Comparison of ENCODE assay signal across 8 cellular contexts in the genomic region with DNA sequence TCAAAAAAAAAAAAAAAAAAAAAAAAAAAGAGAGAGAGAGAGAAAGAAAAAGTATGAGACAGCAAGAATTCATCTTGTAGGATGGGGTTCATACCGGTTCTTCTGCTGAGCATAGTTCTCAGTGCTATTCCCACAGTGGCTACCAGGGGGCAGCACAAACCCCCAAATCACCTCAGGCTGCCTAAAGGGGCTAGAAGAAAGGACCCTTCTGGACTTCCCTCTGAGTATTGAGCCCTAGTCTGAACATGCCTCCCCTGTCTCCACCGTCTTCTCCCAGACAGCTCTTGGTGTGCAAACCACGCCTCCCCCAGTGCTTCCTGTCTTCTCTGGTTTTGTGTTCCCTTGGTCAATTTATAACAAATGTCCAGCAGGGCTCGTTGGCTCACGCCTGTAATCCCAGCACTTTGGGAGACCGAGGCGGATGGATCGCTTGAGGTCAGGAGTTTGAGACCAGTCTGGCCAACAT. TPM values are rescaled to one million over a fixed set of nuclear protein-coding genes. Genes with fewer than 3 reads are reported as not detected.
A peak's percentile ranks its signal among the peaks of the same experiment; 100 is the strongest.
DNase-seq lines count a peak whose midpoint lies in the region; ATAC-seq and TF ChIP-seq lines count a peak whose summit lies in the region.

No MANE protein-coding gene starts in this region.

- no peak overlapping the region for H3K27ac Mint-ChIP-seq in Calu3 (ENCODE audit: unreplicated experiment)

- no peak overlapping the region for H3K4me3 ChIP-seq in mesendoderm (ENCODE audit: low read length)

- no peak overlapping the region for H2AK5ac ChIP-seq in mesendoderm (ENCODE audit: low read length)

- CTCF ChIA-PET in Calu3 (lab: Charles Lee), result interaction anchor here (0.6 to 1.5 kb wide), 11 partner anchors 13 to 458 kb away, joined by 3 to 8 read pairs (median 4); a partner anchor contains a TSS

- BruUV-seq in Calu3 (replicated peaks; lab: Mats Ljungman, UMichigan), result no TSS peak

- H3K23ac ChIP-seq in mesendoderm (ENCODE audit: low read length), result no peak overlapping the region

- no peak overlapping the region for H4K5ac ChIP-seq in mesendoderm (ENCODE audit: low read length)

- no peak overlapping the region for H3K4me2 ChIP-seq in mesendoderm (ENCODE audit: low read length)

- no peak overlapping the region for H3K4me3 Mint-ChIP-seq in Calu3 (ENCODE audit: low read depth, unreplicated experiment)

- H3K79me1 ChIP-seq in mesendoderm (ENCODE audit: low read length), result no peaks in the 10 kb centered on the region

- ATAC-seq in HG03159 (IDR thresholded peaks at IDR 0.05; ENCODE audit: unreplicated experiment) (peak; percentile 44), HG02884 (IDR thresholded peaks at IDR 0.05; ENCODE audit: unreplicated experiment) (no peak)

- WGBS in mesendoderm (ENCODE audit: extremely low coverage, insufficient coverage, low lambda C conversion rate), result no CpG with 5 or more reads among the region's 8 CpGs

- peak; percentile 90 for TF ChIP-seq CTCF in Calu3 (IDR thresholded peaks at IDR 0.05; ENCODE audit: unreplicated experiment)

- H3K27ac ChIP-seq in mesendoderm (ENCODE audit: low read depth, low read length), result no peak overlapping the region

- peaks cover 36% of the 10 kb centered on the region for H3K27me3 Mint-ChIP-seq in Calu3 (ENCODE audit: unreplicated experiment)

- H3K4ac ChIP-seq in mesendoderm (ENCODE audit: low read depth, low read length), result no peak overlapping the region

- H3K36me3 Mint-ChIP-seq in Calu3 (ENCODE audit: insufficient read depth, unreplicated experiment), result peaks cover 10% of the 10 kb centered on the region

- H3K4me1 Mint-ChIP-seq in Calu3 (ENCODE audit: low read depth, unreplicated experiment), result peaks cover 16% of the 10 kb centered on the region

- peaks cover 6% of the 10 kb centered on the region for H3K4me1 ChIP-seq in mesendoderm (ENCODE audit: control insufficient read depth, low read depth, low read length)

- no peaks in the 10 kb centered on the region for H3K36me3 ChIP-seq in mesendoderm (ENCODE audit: control insufficient read depth, insufficient read depth, low read length)

- intact Hi-C loops in Calu3 (cut with micrococcal nuclease; ENCODE audit: unreplicated experiment), result loop anchor here (2.0 kb wide), 2 partner anchors 141 to 149 kb away; no protein-coding TSS in a partner anchor

- peak; percentile 76 for DNase-seq in Calu3
- DNase-seq in NCI-H748 treated with DMSO at 0.1 percent for 48 hours (lab: John Stamatoyannopoulos, UW), result peak; percentile 55
- DNase-seq in activated CD4-positive, alpha-beta T cell treated with anti-CD3 and anti-CD28 coated beads, Interleukin-2, amount 50 U/mL, for 48 hours, result peak; percentile 74 to 82
- DNase-seq in ecto neural progenitor cell (ENCODE audit: low spot score), result peak; percentile 86
- peak; percentile 84 for DNase-seq in mesendoderm
- peak; percentile 55 for DNase-seq in stimulated activated naive CD4-positive, alpha-beta T cell treated with Interleukin-2 at 50 U/mL for 16 hours (lab: John Stamatoyannopoulos, UW)

- H4K8ac ChIP-seq in mesendoderm (ENCODE audit: low read depth, low read length), result no peak overlapping the region

- H3K18ac ChIP-seq in mesendoderm (ENCODE audit: low read length), result no peak overlapping the region

- H3K27me3 ChIP-seq in mesendoderm (ENCODE audit: insufficient read depth, low read length, poor library complexity), result peaks cover 3% of the 10 kb centered on the region

- no peaks in the 10 kb centered on the region for H3K9me3 Mint-ChIP-seq in Calu3 (ENCODE audit: low read depth, unreplicated experiment)

- H3K56ac ChIP-seq in mesendoderm (ENCODE audit: low read length), result no peak overlapping the region

- no peak overlapping the region for H2BK120ac ChIP-seq in mesendoderm (ENCODE audit: low read depth, low read length)

- H3K79me2 ChIP-seq in mesendoderm (ENCODE audit: control insufficient read depth, insufficient read depth, low read length), result no peaks in the 10 kb centered on the region

- no peak overlapping the region for H3K9ac ChIP-seq in mesendoderm (ENCODE audit: low read length)

- H2BK15ac ChIP-seq in mesendoderm (replicated peaks; ENCODE audit: low read depth), result no peak overlapping the region

- H2BK5ac ChIP-seq in mesendoderm (ENCODE audit: low read length), result no peak overlapping the region

RNA-seq across cellular contexts. Expression of a gene that starts 31.3 kb away (rescaled TPM):
- total RNA-seq in Calu3 (2022), result 66.2 and 69.4 TPM in 2 replicates
- 13.5 TPM for polyA plus RNA-seq in mesendoderm (2013, experiment 1 of 2)
- polyA plus RNA-seq in mesendoderm (2013, experiment 2 of 2), result 13.2 TPM

RNA-seq across cellular contexts. Expression of a gene that starts 59.8 kb away (rescaled TPM):
- total RNA-seq in Calu3 (2022), result 128 and 173 TPM in 2 replicates
- polyA plus RNA-seq in mesendoderm (2013, experiment 1 of 2), result 88.5 TPM
- 87.9 TPM for polyA plus RNA-seq in mesendoderm (2013, experiment 2 of 2)
